ENCODE assay signal across 1 cellular context in the genomic region with DNA sequence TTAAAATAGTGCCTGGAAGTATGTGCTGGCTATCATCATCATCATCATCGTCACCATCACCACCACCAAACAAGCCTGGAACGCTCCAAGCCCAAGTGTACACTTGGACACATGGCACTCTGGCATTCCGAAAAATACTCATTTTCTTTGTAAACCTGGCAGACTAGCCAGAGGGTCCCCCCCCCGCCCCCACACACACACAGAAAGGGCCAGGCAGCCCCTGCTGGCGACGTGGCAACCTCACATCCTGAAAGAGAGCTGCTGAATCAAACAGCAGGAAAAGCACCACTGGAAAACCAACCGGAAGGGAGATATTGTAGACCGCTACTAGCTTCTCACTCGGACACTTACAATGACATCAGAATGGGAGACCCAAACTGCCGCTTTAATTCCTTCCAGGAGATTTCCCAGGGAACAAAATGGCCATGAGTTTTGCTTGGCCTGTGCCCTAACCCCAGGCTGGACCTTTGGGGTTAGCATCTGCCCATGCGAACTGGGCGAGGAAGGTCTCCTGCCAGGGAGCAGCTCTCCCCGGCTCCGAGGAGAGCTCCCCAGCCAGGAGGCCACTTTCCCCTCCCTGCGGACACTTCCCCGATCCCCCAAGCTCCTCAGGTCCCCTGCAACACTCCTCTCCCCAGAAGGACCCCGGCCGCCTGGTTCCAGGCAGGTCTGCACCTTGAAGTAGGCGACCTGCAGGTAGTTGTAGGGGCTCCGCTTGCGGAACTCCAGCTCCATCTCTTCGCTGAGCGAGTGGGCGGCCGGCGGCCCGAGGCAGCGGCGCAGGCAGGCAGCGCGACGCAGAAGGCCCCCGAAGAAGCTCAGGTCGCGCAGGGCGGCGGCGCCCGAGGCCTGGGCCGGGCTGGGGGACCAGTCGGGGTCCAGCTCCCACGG.
TF ChIP-seq lines count a peak whose summit lies in the region.

No MANE protein-coding gene starts in this region.

TF ChIP-seq in K562, 482 proteins besides CTCF, POLR2A, EP300 and RAD21 (continued from another document and continues in another):
- TF ChIP-seq, protein P1, sequence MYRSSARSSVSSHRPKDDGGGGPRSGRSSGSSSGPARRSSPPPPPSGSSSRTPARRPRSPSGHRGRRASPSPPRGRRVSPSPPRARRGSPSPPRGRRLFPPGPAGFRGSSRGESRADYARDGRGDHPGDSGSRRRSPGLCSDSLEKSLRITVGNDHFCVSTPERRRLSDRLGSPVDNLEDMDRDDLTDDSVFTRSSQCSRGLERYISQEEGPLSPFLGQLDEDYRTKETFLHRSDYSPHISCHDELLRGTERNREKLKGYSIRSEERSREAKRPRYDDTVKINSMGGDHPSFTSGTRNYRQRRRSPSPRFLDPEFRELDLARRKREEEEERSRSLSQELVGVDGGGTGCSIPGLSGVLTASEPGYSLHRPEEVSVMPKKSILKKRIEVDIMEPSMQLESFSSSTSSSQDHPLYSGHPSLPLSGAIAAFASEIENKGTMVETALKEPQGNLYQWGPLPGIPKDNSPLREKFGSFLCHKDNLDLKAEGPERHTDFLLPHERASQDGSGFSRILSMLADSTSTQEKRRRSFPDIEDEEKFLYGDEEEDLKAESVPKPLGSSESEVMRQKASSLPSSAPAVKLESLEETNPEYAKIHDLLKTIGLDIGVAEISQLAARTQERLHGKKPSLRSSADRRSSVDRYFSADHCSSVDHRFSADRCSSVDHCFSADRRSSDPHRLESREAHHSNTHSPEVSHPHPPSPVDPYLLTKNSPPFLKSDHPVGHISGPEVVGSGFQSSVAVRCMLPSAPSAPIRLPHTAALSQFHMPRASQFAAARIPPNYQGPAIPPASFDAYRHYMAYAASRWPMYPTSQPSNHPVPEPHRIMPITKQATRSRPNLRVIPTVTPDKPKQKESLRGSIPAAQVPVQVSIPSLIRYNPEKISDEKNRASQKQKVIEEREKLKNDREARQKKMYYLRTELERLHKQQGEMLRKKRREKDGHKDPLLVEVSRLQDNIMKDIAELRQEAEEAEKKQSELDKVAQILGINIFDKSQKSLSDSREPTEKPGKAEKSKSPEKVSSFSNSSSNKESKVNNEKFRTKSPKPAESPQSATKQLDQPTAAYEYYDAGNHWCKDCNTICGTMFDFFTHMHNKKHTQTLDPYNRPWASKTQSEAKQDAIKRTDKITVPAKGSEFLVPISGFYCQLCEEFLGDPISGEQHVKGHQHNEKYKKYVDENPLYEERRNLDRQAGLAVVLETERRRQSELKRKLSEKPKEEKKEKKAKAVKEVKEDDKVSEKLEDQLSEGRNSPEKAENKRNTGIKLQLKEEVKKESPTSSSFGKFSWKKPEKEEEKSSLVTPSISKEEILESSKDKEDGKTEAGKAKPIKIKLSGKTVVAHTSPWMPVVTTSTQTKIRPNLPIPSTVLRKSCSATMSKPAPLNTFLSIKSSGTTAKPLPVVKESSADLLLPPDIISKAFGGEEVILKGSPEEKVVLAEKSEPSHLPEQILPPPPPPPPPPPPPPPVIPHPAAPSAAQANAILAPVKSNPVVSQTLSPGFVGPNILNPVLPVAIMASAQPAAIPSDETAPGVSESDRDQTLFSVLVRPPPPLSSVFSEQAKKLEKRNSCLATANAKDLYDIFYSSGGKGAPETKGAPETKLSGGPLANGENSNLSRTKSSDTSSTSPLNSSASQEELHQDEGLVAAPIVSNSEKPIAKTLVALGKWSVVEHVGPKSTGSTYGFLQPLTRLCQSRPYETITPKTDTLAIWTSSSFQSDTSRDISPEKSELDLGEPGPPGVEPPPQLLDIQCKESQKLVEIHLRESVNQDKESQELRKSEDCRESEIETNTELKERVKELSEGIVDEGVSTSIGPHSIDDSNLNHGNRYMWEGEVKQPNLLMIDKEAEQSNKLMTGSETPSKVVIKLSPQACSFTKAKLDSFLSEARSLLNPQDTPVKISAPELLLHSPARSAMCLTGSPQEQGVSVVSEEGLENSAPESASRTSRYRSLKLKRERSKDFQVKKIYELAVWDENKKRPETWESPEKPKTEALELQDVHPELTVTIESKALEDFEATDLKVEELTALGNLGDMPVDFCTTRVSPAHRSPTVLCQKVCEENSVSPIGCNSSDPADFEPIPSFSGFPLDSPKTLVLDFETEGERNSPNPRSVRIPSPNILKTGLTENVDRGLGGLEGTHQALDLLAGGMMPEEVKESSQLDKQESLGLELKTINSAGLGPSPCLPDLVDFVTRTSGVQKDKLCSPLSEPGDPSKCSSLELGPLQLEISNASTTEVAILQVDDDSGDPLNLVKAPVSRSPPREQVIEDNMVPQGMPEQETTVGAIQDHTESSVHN (IDR thresholded peaks at IDR 0.05; ENCODE audit: borderline replicate concordance in 1 of 2, low read depth in 1 of 2): no peak
- TF ChIP-seq, protein P2, sequence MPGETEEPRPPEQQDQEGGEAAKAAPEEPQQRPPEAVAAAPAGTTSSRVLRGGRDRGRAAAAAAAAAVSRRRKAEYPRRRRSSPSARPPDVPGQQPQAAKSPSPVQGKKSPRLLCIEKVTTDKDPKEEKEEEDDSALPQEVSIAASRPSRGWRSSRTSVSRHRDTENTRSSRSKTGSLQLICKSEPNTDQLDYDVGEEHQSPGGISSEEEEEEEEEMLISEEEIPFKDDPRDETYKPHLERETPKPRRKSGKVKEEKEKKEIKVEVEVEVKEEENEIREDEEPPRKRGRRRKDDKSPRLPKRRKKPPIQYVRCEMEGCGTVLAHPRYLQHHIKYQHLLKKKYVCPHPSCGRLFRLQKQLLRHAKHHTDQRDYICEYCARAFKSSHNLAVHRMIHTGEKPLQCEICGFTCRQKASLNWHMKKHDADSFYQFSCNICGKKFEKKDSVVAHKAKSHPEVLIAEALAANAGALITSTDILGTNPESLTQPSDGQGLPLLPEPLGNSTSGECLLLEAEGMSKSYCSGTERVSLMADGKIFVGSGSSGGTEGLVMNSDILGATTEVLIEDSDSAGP (CRISPR knock-in tag; IDR thresholded peaks at IDR 0.05): no peak
- TF ChIP-seq, protein P3, sequence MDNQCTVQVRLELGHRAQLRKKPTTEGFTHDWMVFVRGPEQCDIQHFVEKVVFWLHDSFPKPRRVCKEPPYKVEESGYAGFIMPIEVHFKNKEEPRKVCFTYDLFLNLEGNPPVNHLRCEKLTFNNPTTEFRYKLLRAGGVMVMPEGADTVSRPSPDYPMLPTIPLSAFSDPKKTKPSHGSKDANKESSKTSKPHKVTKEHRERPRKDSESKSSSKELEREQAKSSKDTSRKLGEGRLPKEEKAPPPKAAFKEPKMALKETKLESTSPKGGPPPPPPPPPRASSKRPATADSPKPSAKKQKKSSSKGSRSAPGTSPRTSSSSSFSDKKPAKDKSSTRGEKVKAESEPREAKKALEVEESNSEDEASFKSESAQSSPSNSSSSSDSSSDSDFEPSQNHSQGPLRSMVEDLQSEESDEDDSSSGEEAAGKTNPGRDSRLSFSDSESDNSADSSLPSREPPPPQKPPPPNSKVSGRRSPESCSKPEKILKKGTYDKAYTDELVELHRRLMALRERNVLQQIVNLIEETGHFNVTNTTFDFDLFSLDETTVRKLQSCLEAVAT (IDR thresholded peaks at IDR 0.05): no peak
- TF ChIP-seq ETV5 (CRISPR knock-in tag; IDR thresholded peaks at IDR 0.05; ENCODE audit: low read depth) (peak; percentile 86), TRIM24 (IDR thresholded peaks at IDR 0.05) (no peak), C11orf30 (IDR thresholded peaks at IDR 0.05; ENCODE audit: low read depth) (no peak), NR2C1 (IDR thresholded peaks at IDR 0.05) (no peak), NR2C1 (tag; IDR thresholded peaks at IDR 0.05) (no peak), NFXL1 (CRISPR knock-in tag; IDR thresholded peaks at IDR 0.05) (no peak), GTF2E2 (tag; IDR thresholded peaks at IDR 0.05) (peak; percentile 37; the same call in 1 of the 2 replicates), ZNF263 (CRISPR knock-in tag; IDR thresholded peaks at IDR 0.05; ENCODE audit: borderline replicate concordance) (no peak), L3MBTL2 (IDR thresholded peaks at IDR 0.05) (no peak), SP1 (CRISPR knock-in tag; IDR thresholded peaks at IDR 0.05) (no peak), STAG1 (CRISPR knock-in tag; IDR thresholded peaks at IDR 0.05; ENCODE audit: borderline replicate concordance) (no peak), ZNF384 (IDR thresholded peaks at IDR 0.05; ENCODE audit: low read depth, low read length) (no peak), SRF (CRISPR knock-in tag; IDR thresholded peaks at IDR 0.05) (no peak), DDX20 (tag; IDR thresholded peaks at IDR 0.05; ENCODE audit: low read depth) (no peak), MTA3 (IDR thresholded peaks at IDR 0.05; ENCODE audit: borderline replicate concordance) (no peak), CBX1 (IDR thresholded peaks at IDR 0.05; ENCODE audit: low read depth) (no peak), MTA1 (IDR thresholded peaks at IDR 0.05; ENCODE audit: borderline replicate concordance) (no peak)
- TF ChIP-seq, protein P4, sequence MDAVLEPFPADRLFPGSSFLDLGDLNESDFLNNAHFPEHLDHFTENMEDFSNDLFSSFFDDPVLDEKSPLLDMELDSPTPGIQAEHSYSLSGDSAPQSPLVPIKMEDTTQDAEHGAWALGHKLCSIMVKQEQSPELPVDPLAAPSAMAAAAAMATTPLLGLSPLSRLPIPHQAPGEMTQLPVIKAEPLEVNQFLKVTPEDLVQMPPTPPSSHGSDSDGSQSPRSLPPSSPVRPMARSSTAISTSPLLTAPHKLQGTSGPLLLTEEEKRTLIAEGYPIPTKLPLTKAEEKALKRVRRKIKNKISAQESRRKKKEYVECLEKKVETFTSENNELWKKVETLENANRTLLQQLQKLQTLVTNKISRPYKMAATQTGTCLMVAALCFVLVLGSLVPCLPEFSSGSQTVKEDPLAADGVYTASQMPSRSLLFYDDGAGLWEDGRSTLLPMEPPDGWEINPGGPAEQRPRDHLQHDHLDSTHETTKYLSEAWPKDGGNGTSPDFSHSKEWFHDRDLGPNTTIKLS (IDR thresholded peaks at IDR 0.05; ENCODE audit: borderline replicate concordance, low read depth): peak; percentile 86
- TF ChIP-seq, protein P5, sequence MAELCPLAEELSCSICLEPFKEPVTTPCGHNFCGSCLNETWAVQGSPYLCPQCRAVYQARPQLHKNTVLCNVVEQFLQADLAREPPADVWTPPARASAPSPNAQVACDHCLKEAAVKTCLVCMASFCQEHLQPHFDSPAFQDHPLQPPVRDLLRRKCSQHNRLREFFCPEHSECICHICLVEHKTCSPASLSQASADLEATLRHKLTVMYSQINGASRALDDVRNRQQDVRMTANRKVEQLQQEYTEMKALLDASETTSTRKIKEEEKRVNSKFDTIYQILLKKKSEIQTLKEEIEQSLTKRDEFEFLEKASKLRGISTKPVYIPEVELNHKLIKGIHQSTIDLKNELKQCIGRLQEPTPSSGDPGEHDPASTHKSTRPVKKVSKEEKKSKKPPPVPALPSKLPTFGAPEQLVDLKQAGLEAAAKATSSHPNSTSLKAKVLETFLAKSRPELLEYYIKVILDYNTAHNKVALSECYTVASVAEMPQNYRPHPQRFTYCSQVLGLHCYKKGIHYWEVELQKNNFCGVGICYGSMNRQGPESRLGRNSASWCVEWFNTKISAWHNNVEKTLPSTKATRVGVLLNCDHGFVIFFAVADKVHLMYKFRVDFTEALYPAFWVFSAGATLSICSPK (IDR thresholded peaks at IDR 0.05; ENCODE audit: borderline replicate concordance): no peak
- TF ChIP-seq, protein P6, sequence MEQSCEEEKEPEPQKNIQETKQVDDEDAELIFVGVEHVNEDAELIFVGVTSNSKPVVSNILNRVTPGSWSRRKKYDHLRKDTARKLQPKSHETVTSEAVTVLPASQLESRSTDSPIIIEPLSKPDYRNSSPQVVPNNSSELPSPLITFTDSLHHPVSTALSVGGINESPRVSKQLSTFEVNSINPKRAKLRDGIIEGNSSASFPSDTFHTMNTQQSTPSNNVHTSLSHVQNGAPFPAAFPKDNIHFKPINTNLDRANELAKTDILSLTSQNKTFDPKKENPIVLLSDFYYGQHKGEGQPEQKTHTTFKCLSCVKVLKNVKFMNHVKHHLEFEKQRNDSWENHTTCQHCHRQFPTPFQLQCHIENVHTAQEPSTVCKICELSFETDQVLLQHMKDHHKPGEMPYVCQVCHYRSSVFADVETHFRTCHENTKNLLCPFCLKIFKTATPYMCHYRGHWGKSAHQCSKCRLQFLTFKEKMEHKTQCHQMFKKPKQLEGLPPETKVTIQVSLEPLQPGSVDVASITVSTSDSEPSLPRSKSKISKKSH (CRISPR knock-in tag; IDR thresholded peaks at IDR 0.05): no peak
- TF ChIP-seq, protein P7, sequence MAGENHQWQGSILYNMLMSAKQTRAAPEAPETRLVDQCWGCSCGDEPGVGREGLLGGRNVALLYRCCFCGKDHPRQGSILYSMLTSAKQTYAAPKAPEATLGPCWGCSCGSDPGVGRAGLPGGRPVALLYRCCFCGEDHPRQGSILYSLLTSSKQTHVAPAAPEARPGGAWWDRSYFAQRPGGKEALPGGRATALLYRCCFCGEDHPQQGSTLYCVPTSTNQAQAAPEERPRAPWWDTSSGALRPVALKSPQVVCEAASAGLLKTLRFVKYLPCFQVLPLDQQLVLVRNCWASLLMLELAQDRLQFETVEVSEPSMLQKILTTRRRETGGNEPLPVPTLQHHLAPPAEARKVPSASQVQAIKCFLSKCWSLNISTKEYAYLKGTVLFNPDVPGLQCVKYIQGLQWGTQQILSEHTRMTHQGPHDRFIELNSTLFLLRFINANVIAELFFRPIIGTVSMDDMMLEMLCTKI (IDR thresholded peaks at IDR 0.05; ENCODE audit: partially characterized antibody): no peak
- TF ChIP-seq, protein P8, sequence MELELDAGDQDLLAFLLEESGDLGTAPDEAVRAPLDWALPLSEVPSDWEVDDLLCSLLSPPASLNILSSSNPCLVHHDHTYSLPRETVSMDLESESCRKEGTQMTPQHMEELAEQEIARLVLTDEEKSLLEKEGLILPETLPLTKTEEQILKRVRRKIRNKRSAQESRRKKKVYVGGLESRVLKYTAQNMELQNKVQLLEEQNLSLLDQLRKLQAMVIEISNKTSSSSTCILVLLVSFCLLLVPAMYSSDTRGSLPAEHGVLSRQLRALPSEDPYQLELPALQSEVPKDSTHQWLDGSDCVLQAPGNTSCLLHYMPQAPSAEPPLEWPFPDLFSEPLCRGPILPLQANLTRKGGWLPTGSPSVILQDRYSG (tag; conservative IDR thresholded peaks at IDR 0.05; ENCODE audit: low read depth): no peak
